1 cellular context compared by ENCODE assay signal in genomic region chr19:44002566-44003460, GRCh38.
TF ChIP-seq lines count a peak whose summit lies in the region.

TSS of gene ZNF230 (plus strand) at chr19:44002957. CDS start at chr19:44007079, 4,122 bp downstream.

TF ChIP-seq in HEK293, 187 proteins besides CTCF, POLR2A, EP300 and RAD21 (continued from another document and continues in another):
- TF ChIP-seq AEBP2 (tag by site-specific recombination; IDR thresholded peaks at IDR 0.05; ENCODE audit: borderline replicate concordance), result no peak
- peak; percentile 90 for TF ChIP-seq ZBTB20 (tag by site-specific recombination; IDR thresholded peaks at IDR 0.05)
- no peak for TF ChIP-seq ZNF214 (tag by site-specific recombination; IDR thresholded peaks at IDR 0.05; ENCODE audit: borderline replicate concordance)
- TF ChIP-seq YY2 (tag by site-specific recombination; IDR thresholded peaks at IDR 0.05), result peak; percentile 99
- peak; percentile 96 for TF ChIP-seq ZBTB11 (tag by site-specific recombination; conservative IDR thresholded peaks at IDR 0.05; ENCODE audit: low read depth)
- TF ChIP-seq ZNF184 (tag by site-specific recombination; IDR thresholded peaks at IDR 0.05), result no peak
- TF ChIP-seq ZNF692 (tag by site-specific recombination; IDR thresholded peaks at IDR 0.05), result peak; percentile 93
- no peak for TF ChIP-seq ZNF645 (tag by site-specific recombination; IDR thresholded peaks at IDR 0.05)
- TF ChIP-seq ZNF571 (tag by site-specific recombination; IDR thresholded peaks at IDR 0.05), result no peak
- peak; percentile 89 for TF ChIP-seq SP3 (tag by site-specific recombination; IDR thresholded peaks at IDR 0.05)
- no peak for TF ChIP-seq ZNF391 (tag by site-specific recombination; IDR thresholded peaks at IDR 0.05; ENCODE audit: borderline replicate concordance, low read depth)
- no peak for TF ChIP-seq TRIM28 (IDR thresholded peaks at IDR 0.05; ENCODE audit: borderline replicate concordance, low read length)
- peak; percentile 100 for TF ChIP-seq ZNF335 (tag by site-specific recombination; conservative IDR thresholded peaks at IDR 0.05)
- no peak for TF ChIP-seq ZNF707 (tag by site-specific recombination; IDR thresholded peaks at IDR 0.05)
- no peak for TF ChIP-seq ZNF48 (tag by site-specific recombination; IDR thresholded peaks at IDR 0.05)
- no peak for TF ChIP-seq ZNF510 (tag by site-specific recombination; IDR thresholded peaks at IDR 0.05; ENCODE audit: insufficient replicate concordance)
- TF ChIP-seq ZNF768 (tag by site-specific recombination; IDR thresholded peaks at IDR 0.05), result peak; percentile 32; the same call in 1 of the 2 replicates
- peak; percentile 17; the same call in 1 of the 2 replicates for TF ChIP-seq ZBTB8A (tag by site-specific recombination; IDR thresholded peaks at IDR 0.05)
- peak; percentile 32 for TF ChIP-seq SETDB1 (IDR thresholded peaks at IDR 0.05; ENCODE audit: insufficient read length, low read length)
- no peak for TF ChIP-seq ZNF670 (tag by site-specific recombination; IDR thresholded peaks at IDR 0.05; ENCODE audit: low read depth)
- no peak for TF ChIP-seq ZNF221 (tag by site-specific recombination; IDR thresholded peaks at IDR 0.05; ENCODE audit: borderline replicate concordance)
- peak; percentile 84 for TF ChIP-seq ZNF24 (tag by site-specific recombination; IDR thresholded peaks at IDR 0.05)
- peak; percentile 89 for TF ChIP-seq ZNF501 (tag by site-specific recombination; IDR thresholded peaks at IDR 0.05)
- peak; percentile 92 for TF ChIP-seq ZNF518A (tag by site-specific recombination; conservative IDR thresholded peaks at IDR 0.05; ENCODE audit: low read depth)
- peak; percentile 61; the same call in 1 of the 2 replicates for TF ChIP-seq INSM2 (tag by site-specific recombination; IDR thresholded peaks at IDR 0.05)
- no peak for TF ChIP-seq MEIS1 (CRISPR knock-in tag; IDR thresholded peaks at IDR 0.05; ENCODE audit: borderline replicate concordance)
- TF ChIP-seq HOXA7 (CRISPR knock-in tag; IDR thresholded peaks at IDR 0.05; ENCODE audit: borderline replicate concordance), result no peak
- TF ChIP-seq ZNF239 (tag by site-specific recombination; IDR thresholded peaks at IDR 0.05), result no peak
- peak; percentile 70 for TF ChIP-seq ZNF2 (tag by site-specific recombination; IDR thresholded peaks at IDR 0.05)
- TF ChIP-seq GLI2 (tag by site-specific recombination; IDR thresholded peaks at IDR 0.05; ENCODE audit: borderline replicate concordance, low read depth), result no peak
- no peak for TF ChIP-seq PRDM2 (tag by site-specific recombination; IDR thresholded peaks at IDR 0.05; ENCODE audit: borderline replicate concordance)
- no peak; the same call in none of the 2 replicates for TF ChIP-seq ZEB2 (tag by site-specific recombination; IDR thresholded peaks at IDR 0.05)
- TF ChIP-seq MZF1 (tag by site-specific recombination; IDR thresholded peaks at IDR 0.05; ENCODE audit: borderline replicate concordance), result no peak
- no peak for TF ChIP-seq ELK4 (IDR thresholded peaks at IDR 0.05; ENCODE audit: borderline replicate concordance, low read depth, low read length)
- peak; percentile 88 for TF ChIP-seq ZFP69B (tag by site-specific recombination; IDR thresholded peaks at IDR 0.05)
- no peak for TF ChIP-seq OSR2 (tag by site-specific recombination; IDR thresholded peaks at IDR 0.05)
- peak; percentile 74 for TF ChIP-seq GLIS2 (tag by site-specific recombination; IDR thresholded peaks at IDR 0.05)
